Comparison of ENCODE assay signal across 21 cellular contexts in the genomic region with DNA sequence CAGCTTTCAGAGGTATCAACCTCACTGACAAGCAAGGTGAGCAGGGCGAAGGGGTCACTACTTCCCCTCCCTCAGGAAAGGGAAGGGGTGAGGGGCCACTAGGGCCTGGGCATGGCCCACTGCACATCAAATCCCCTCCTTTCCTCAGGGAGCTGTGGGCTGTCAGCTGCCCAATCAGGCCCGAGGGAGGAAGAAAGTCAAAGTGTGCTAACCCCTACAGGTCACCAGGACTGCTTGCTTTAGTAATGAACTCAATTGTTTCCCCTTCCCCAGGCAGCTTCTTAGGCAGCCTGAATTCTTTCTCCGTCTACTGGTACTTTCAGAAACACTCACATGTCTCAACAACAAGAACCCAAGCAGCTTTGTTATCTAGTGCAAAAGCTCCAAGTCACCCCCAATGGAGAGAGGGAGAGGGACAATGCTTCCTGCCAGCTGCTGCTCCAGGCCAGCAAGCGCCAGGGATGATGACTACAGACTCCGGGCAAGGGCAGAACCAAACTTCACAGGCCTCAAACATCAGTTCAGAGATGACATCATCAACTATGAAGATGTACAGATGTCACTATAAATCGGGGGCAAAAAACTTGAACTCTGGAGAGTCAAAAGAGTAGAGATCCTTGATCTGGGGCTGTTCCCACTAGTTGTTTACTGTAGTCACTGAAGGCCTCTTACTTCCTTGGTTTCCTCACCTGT.
"Had no signal": no experiment of that assay in that cellular context is flagged by ENCODE, and none has a peak within 500 bp of the region (broad histone marks: within the 10 kb centered on the region; RNA-seq: fewer than 3 reads in every experiment).

No MANE protein-coding gene starts in this region.

- H3K36me3 ChIP-seq: left ventricle myocardium inferior, thyroid gland, upper lobe of right lung, WERI-Rb-1 had no signal

- H3K4me3 ChIP-seq: left ventricle myocardium inferior, skin epidermis, thyroid gland, upper lobe of right lung had no signal

- H3K36me3 Mint-ChIP-seq: activated naive CD8-positive, alpha-beta T cell treated with anti-CD3 and anti-CD28 coated beads, Interleukin-2, amount 10 ng/mL, durations not matched to agents 7 days and 5 days; immature natural killer cell; natural killer cell treated with Interleukin-12 subunit alpha and Interleukin-12 subunit beta and Interleukin-15 and Interleukin-18, amount 100 ng/mL, for 72 hours had no signal

- H3K27ac ChIP-seq: foreskin keratinocyte, left ventricle myocardium inferior, parathyroid adenoma, skin epidermis, thyroid gland, upper lobe of right lung, WERI-Rb-1 had no signal

- H3K27me3 ChIP-seq: foreskin keratinocyte, thyroid gland, upper lobe of right lung had no signal

- H3K9me3 ChIP-seq: thyroid gland, upper lobe of right lung had no signal

- H3K9me3 Mint-ChIP-seq: activated naive CD4-positive, alpha-beta T cell treated with anti-CD3 and anti-CD28 coated beads for 36 hours had no signal

- H3K4me1 Mint-ChIP-seq: activated naive CD8-positive, alpha-beta T cell treated with anti-CD3 and anti-CD28 coated beads, Interleukin-2, amount 10 ng/mL, durations not matched to agents 7 days and 5 days; immature natural killer cell had no signal

- DNase-seq: activated CD4-positive, alpha-beta T cell treated with anti-CD3 and anti-CD28 coated beads for 1 hour; activated naive CD4-positive, alpha-beta T cell treated with anti-CD3 and anti-CD28 coated beads for 36 hours; activated naive CD8-positive, alpha-beta T cell treated with anti-CD3 and anti-CD28 coated beads, Interleukin-2, amount 10 ng/mL, durations not matched to agents 7 days and 5 days; activated T-cell treated with anti-CD3 and anti-CD28 coated beads, Interleukin-2, amount 50 U/mL, for 24 hours; erythroblast; foreskin keratinocyte; immature natural killer cell; kidney glomerular epithelial cell; left ventricle myocardium inferior; nucleus accumbens; right cardiac atrium; stimulated activated CD4-positive, alpha-beta T cell treated with anti-CD3 and anti-CD28 coated beads, Interleukin-1b, Interleukin-23, amount 100 ng/mL, for 48 hours; substantia nigra; T-helper 1 cell; thyroid gland; upper lobe of right lung; WERI-Rb-1 had no signal

- H3K27ac Mint-ChIP-seq: activated naive CD4-positive, alpha-beta T cell treated with anti-CD3 and anti-CD28 coated beads for 36 hours; activated naive CD8-positive, alpha-beta T cell treated with anti-CD3 and anti-CD28 coated beads, Interleukin-2, amount 10 ng/mL, durations not matched to agents 7 days and 5 days; activated T-cell treated with anti-CD3 and anti-CD28 coated beads, Interleukin-2, amount 50 U/mL, for 24 hours; immature natural killer cell; natural killer cell treated with Interleukin-12 subunit alpha and Interleukin-12 subunit beta and Interleukin-15 and Interleukin-18, amount 100 ng/mL, for 72 hours; stimulated activated naive CD8-positive, alpha-beta T cell treated with anti-CD3 and anti-CD28 coated beads, Interleukin-15, Interleukin-2, amounts not matched to agents 100 ng/mL and 50 ng/mL, for 24 hours had no signal

- H3K4me1 ChIP-seq: foreskin keratinocyte, left ventricle myocardium inferior, thyroid gland, upper lobe of right lung had no signal

- ATAC-seq: foreskin keratinocyte; natural killer cell treated with Interleukin-12 subunit alpha and Interleukin-12 subunit beta and Interleukin-15 and Interleukin-18, amount 100 ng/mL, for 72 hours; upper lobe of right lung had no signal

- H3K4me3 Mint-ChIP-seq: activated naive CD4-positive, alpha-beta T cell treated with anti-CD3 and anti-CD28 coated beads for 36 hours; activated naive CD8-positive, alpha-beta T cell treated with anti-CD3 and anti-CD28 coated beads, Interleukin-2, amount 10 ng/mL, durations not matched to agents 7 days and 5 days; activated T-cell treated with anti-CD3 and anti-CD28 coated beads, Interleukin-2, amount 50 U/mL, for 24 hours; immature natural killer cell; natural killer cell treated with Interleukin-12 subunit alpha and Interleukin-12 subunit beta and Interleukin-15 and Interleukin-18, amount 100 ng/mL, for 72 hours; stimulated activated naive CD8-positive, alpha-beta T cell treated with anti-CD3 and anti-CD28 coated beads, Interleukin-15, Interleukin-2, amounts not matched to agents 100 ng/mL and 50 ng/mL, for 24 hours had no signal

- H3K27me3 Mint-ChIP-seq: activated naive CD8-positive, alpha-beta T cell treated with anti-CD3 and anti-CD28 coated beads, Interleukin-2, amount 10 ng/mL, durations not matched to agents 7 days and 5 days; activated T-cell treated with anti-CD3 and anti-CD28 coated beads, Interleukin-2, amount 50 U/mL, for 24 hours; stimulated activated naive CD8-positive, alpha-beta T cell treated with anti-CD3 and anti-CD28 coated beads, Interleukin-15, Interleukin-2, amounts not matched to agents 100 ng/mL and 50 ng/mL, for 24 hours had no signal
